In genomic region chr10:124677291-124677690, GRCh38 we compare ENCODE assay signal across 13 cellular contexts.
A peak's percentile ranks its signal among the peaks of the same experiment; 100 is the strongest.
DNase-seq lines count a peak whose midpoint lies in the region; ATAC-seq and TF ChIP-seq lines count a peak whose summit lies in the region.
"Had no signal": no experiment of that assay in that cellular context is flagged by ENCODE, and none has a peak within 500 bp of the region (broad histone marks: within the 10 kb centered on the region; RNA-seq: fewer than 3 reads in every experiment).

No MANE protein-coding gene starts in this region.

- peak overlapping the region; percentile 77 for H3K9ac ChIP-seq in mesenchymal stem cell (ENCODE audit: low read length)

- H3K27ac Mint-ChIP-seq in activated CD8-positive, alpha-beta T cell treated with anti-CD3 and anti-CD28 coated beads, Interleukin-2, amount 10 ng/mL, durations not matched to agents 7 days and 5 days = peak overlapping the region; percentile 84
- H3K27ac Mint-ChIP-seq in activated CD8-positive, alpha-beta T cell treated with anti-CD3 and anti-CD28 coated beads for 36 hours = no peak overlapping the region
- H3K27ac Mint-ChIP-seq in central memory CD8-positive, alpha-beta T cell (ENCODE audit: low read depth) = peak overlapping the region; percentile 86

- H3K36me3 ChIP-seq in mesenchymal stem cell (ENCODE audit: control insufficient read depth in 1 of 2, insufficient read depth in 2 of 2, low read depth in 1 of 2, low read length in 2 of 2) (peaks cover 11 to 44% of the 10 kb centered on the region in 2 experiments), suprapubic skin (peaks cover 22% of the 10 kb centered on the region)

- H3K4me3 Mint-ChIP-seq in activated CD8-positive, alpha-beta T cell treated with anti-CD3 and anti-CD28 coated beads, Interleukin-2, amount 10 ng/mL, durations not matched to agents 7 days and 5 days = no peak overlapping the region
- H3K4me3 Mint-ChIP-seq in activated CD8-positive, alpha-beta T cell treated with anti-CD3 and anti-CD28 coated beads for 36 hours = no peak overlapping the region
- peak overlapping the region; percentile 77 for H3K4me3 Mint-ChIP-seq in central memory CD8-positive, alpha-beta T cell

- H3K27me3 ChIP-seq in mesenchymal stem cell (ENCODE audit: control insufficient read depth in 1 of 2, insufficient read depth in 1 of 2, low read length in 2 of 2) (no peaks in the 10 kb centered on the region), suprapubic skin (no peaks in the 10 kb centered on the region)

- H3K4ac ChIP-seq in mesenchymal stem cell (ENCODE audit: low read depth in 1 of 2, low read length in 2 of 2) = peak overlapping the region in 1 of 2 experiments; percentile 13

- no peak overlapping the region for H3K23ac ChIP-seq in mesenchymal stem cell (ENCODE audit: low read length in 2 of 2)

- no peaks in the 10 kb centered on the region for H3K9me3 Mint-ChIP-seq in activated CD8-positive, alpha-beta T cell treated with anti-CD3 and anti-CD28 coated beads, Interleukin-2, amount 10 ng/mL, durations not matched to agents 7 days and 5 days (ENCODE audit: insufficient read depth)
- no peaks in the 10 kb centered on the region for H3K9me3 Mint-ChIP-seq in activated CD8-positive, alpha-beta T cell treated with anti-CD3 and anti-CD28 coated beads for 36 hours
- H3K9me3 Mint-ChIP-seq in central memory CD8-positive, alpha-beta T cell = no peaks in the 10 kb centered on the region

- H3K4me1 Mint-ChIP-seq in activated CD8-positive, alpha-beta T cell treated with anti-CD3 and anti-CD28 coated beads, Interleukin-2, amount 10 ng/mL, durations not matched to agents 7 days and 5 days (ENCODE audit: low read depth) = peaks cover 62% of the 10 kb centered on the region
- H3K4me1 Mint-ChIP-seq in activated CD8-positive, alpha-beta T cell treated with anti-CD3 and anti-CD28 coated beads for 36 hours (ENCODE audit: low read depth) = peaks cover 67% of the 10 kb centered on the region
- peaks cover 86% of the 10 kb centered on the region for H3K4me1 Mint-ChIP-seq in central memory CD8-positive, alpha-beta T cell

- H3K79me1 ChIP-seq in mesenchymal stem cell (replicated peaks; ENCODE audit: low read length, poor library complexity, severe bottlenecking) = peaks cover 65% of the 10 kb centered on the region

- no peak for TF ChIP-seq CTCF in activated CD8-positive, alpha-beta T cell treated with anti-CD3 and anti-CD28 coated beads for 36 hours (IDR thresholded peaks at IDR 0.05)
- no peak for TF ChIP-seq CTCF in suprapubic skin (IDR thresholded peaks at IDR 0.05)

- H3K36me3 Mint-ChIP-seq in activated CD8-positive, alpha-beta T cell treated with anti-CD3 and anti-CD28 coated beads, Interleukin-2, amount 10 ng/mL, durations not matched to agents 7 days and 5 days (ENCODE audit: low read depth) = peaks cover 33% of the 10 kb centered on the region
- peaks cover 33% of the 10 kb centered on the region for H3K36me3 Mint-ChIP-seq in activated CD8-positive, alpha-beta T cell treated with anti-CD3 and anti-CD28 coated beads for 36 hours (ENCODE audit: low read depth)
- peaks cover 40% of the 10 kb centered on the region for H3K36me3 Mint-ChIP-seq in central memory CD8-positive, alpha-beta T cell (ENCODE audit: insufficient read depth)

- H2BK5ac ChIP-seq in mesenchymal stem cell (ENCODE audit: low read depth, low read length, poor library complexity, severe bottlenecking) = no peak overlapping the region

- POLR2A ChIA-PET in activated CD8-positive, alpha-beta T cell treated with anti-CD3 and anti-CD28 coated beads, Interleukin-2, amount 10 ng/mL, durations not matched to agents 7 days and 5 days (lab: Charles Lee) = no interaction called here
- POLR2A ChIA-PET in activated CD8-positive, alpha-beta T cell treated with anti-CD3 and anti-CD28 coated beads for 36 hours (lab: Charles Lee) = interaction anchor here (1.7 to 2.2 kb wide), 3 partner anchors 12 to 64 kb away, joined by 5 to 8 read pairs (median 5); no protein-coding TSS in a partner anchor

- H3K27ac ChIP-seq in mesenchymal stem cell (ENCODE audit: low read length, poor library complexity, severe bottlenecking) (no peak overlapping the region), suprapubic skin (peak overlapping the region; percentile 85)
- H3K27ac ChIP-seq: HL-60 had no signal

- no peak overlapping the region for H2BK12ac ChIP-seq in mesenchymal stem cell (ENCODE audit: low read length in 2 of 2)

- no peak overlapping the region for H2BK120ac ChIP-seq in mesenchymal stem cell (ENCODE audit: low read depth, low read length)

- no peak overlapping the region for H4K8ac ChIP-seq in mesenchymal stem cell (ENCODE audit: low read length)

- no peaks in the 10 kb centered on the region for H3K9me3 ChIP-seq in mesenchymal stem cell (ENCODE audit: control insufficient read depth, low read length)
- no peaks in the 10 kb centered on the region for H3K9me3 ChIP-seq in suprapubic skin

- H3K4me1 ChIP-seq in mesenchymal stem cell (ENCODE audit: control insufficient read depth, insufficient read depth, low read depth, low read length) = peaks cover 4% of the 10 kb centered on the region
- H3K4me1 ChIP-seq in suprapubic skin = peaks cover 88% of the 10 kb centered on the region

- TF ChIP-seq POLR2A in suprapubic skin (IDR thresholded peaks at IDR 0.05) = no peak

- CTCF ChIA-PET in activated CD8-positive, alpha-beta T cell treated with anti-CD3 and anti-CD28 coated beads, Interleukin-2, amount 10 ng/mL, durations not matched to agents 7 days and 5 days (lab: Charles Lee) = interaction anchor here (0.8 to 2.6 kb wide), 2 partner anchors 11 to 64 kb away, joined by 3 to 10 read pairs; no protein-coding TSS in a partner anchor
- CTCF ChIA-PET in activated CD8-positive, alpha-beta T cell treated with anti-CD3 and anti-CD28 coated beads for 36 hours (lab: Charles Lee) = interaction anchor here (0.7 to 1.4 kb wide), 3 partner anchors 7 to 46 kb away, joined by 3 to 5 read pairs (median 3); no protein-coding TSS in a partner anchor

- no peak overlapping the region for H2AK5ac ChIP-seq in mesenchymal stem cell (ENCODE audit: low read length, severe bottlenecking)

- H3K14ac ChIP-seq in mesenchymal stem cell (ENCODE audit: low read length in 2 of 2) = peak overlapping the region in 1 of 2 experiments; percentile 23

- intact Hi-C loops in activated CD8-positive, alpha-beta T cell treated with anti-CD3 and anti-CD28 coated beads for 36 hours (cut with micrococcal nuclease) = no loop called here

- WGBS in mesenchymal stem cell = 92% methylated on average over 10 of the region's 10 CpGs
- 68% methylated on average over 7 of the region's 10 CpGs for WGBS in suprapubic skin

- H3K18ac ChIP-seq in mesenchymal stem cell (ENCODE audit: low read depth in 1 of 2, low read length in 2 of 2) = no peak overlapping the region

- TF ChIP-seq EP300 in suprapubic skin (IDR thresholded peaks at IDR 0.05) = no peak

- no peak for DNase-seq in activated CD8-positive, alpha-beta T cell treated with anti-CD3 and anti-CD28 coated beads, Interleukin-2, amount 10 ng/mL, durations not matched to agents 7 days and 5 days
- DNase-seq in activated CD8-positive, alpha-beta T cell treated with anti-CD3 and anti-CD28 coated beads for 36 hours = no peak
- no peak for DNase-seq in central memory CD8-positive, alpha-beta T cell (ENCODE audit: low spot score in 2 of 2)
- DNase-seq in mesenchymal stem cell (no peak), suprapubic skin (ENCODE audit: low spot score in 2 of 2) (no peak), NCI-H748 treated with DMSO at 0.1 percent for 48 hours (lab: John Stamatoyannopoulos, UW) (no peak), NCI-H524 (lab: John Stamatoyannopoulos, UW) (no peak), HPDE6-E6E7 (ENCODE audit: extremely low spot score) (no peak)
- DNase-seq: activated CD4-positive, alpha-beta T cell treated with anti-CD3 and anti-CD28 coated beads for 48 hours; DMS79; NCI-H524 treated with DMSO at 0.1 percent for 48 hours; stimulated activated CD4-positive, alpha-beta T cell treated with anti-CD3 and anti-CD28 coated beads, Interleukin-15, amount 100 ng/mL, for 24 hours had no signal

- no peak for ATAC-seq in activated CD8-positive, alpha-beta T cell treated with anti-CD3 and anti-CD28 coated beads, Interleukin-2, amount 10 ng/mL, durations not matched to agents 7 days and 5 days
- no peak for ATAC-seq in activated CD8-positive, alpha-beta T cell treated with anti-CD3 and anti-CD28 coated beads for 36 hours
- no peak for ATAC-seq in central memory CD8-positive, alpha-beta T cell (replicated peaks; ENCODE audit: extremely low read depth, poor library complexity, severe bottlenecking)

- H4K91ac ChIP-seq in mesenchymal stem cell (ENCODE audit: low read length) = no peak overlapping the region

- no peak overlapping the region for H2BK15ac ChIP-seq in mesenchymal stem cell (ENCODE audit: low read depth, poor library complexity, severe bottlenecking)

- no peaks in the 10 kb centered on the region for H3K27me3 Mint-ChIP-seq in activated CD8-positive, alpha-beta T cell treated with anti-CD3 and anti-CD28 coated beads, Interleukin-2, amount 10 ng/mL, durations not matched to agents 7 days and 5 days (ENCODE audit: low read depth)
- H3K27me3 Mint-ChIP-seq in activated CD8-positive, alpha-beta T cell treated with anti-CD3 and anti-CD28 coated beads for 36 hours = no peaks in the 10 kb centered on the region
- no peaks in the 10 kb centered on the region for H3K27me3 Mint-ChIP-seq in central memory CD8-positive, alpha-beta T cell

- no peak overlapping the region for H2AFZ ChIP-seq in mesenchymal stem cell (ENCODE audit: low read depth, low read length)

- H3K4me2 ChIP-seq in mesenchymal stem cell (ENCODE audit: low read length, poor library complexity, severe bottlenecking) = no peak overlapping the region

- H3K4me3 ChIP-seq in mesenchymal stem cell (ENCODE audit: insufficient read depth in 1 of 2, low read depth in 1 of 2, low read length in 2 of 2) (peak overlapping the region in 1 of 2 experiments; percentile 27), suprapubic skin (no peak overlapping the region)
